Comparison of ENCODE assay signal across 8 cellular contexts in genomic region chr20:324177-325042, GRCh38. TPM values are rescaled to one million over a fixed set of nuclear protein-coding genes. Genes with fewer than 3 reads are reported as not detected.
DNase-seq lines count a peak whose midpoint lies in the region; ATAC-seq and TF ChIP-seq lines count a peak whose summit lies in the region.

No MANE protein-coding gene starts in this region.

- H3K36me3 ChIP-seq in vagina = no peaks in the 10 kb centered on the region

- peak; percentile 57 for ATAC-seq in GM18498 (IDR thresholded peaks at IDR 0.05; ENCODE audit: unreplicated experiment)
- ATAC-seq in HG02870 (IDR thresholded peaks at IDR 0.05; ENCODE audit: unreplicated experiment) = peak; percentile 37
- ATAC-seq in T-helper 17 cell = peak; percentile 69

- no peaks in the 10 kb centered on the region for H3K27me3 Mint-ChIP-seq in T-helper 17 cell

- peak overlapping the region; percentile 69 to 97 for H3K4me3 ChIP-seq in vagina

- TF ChIP-seq POLR2A in vagina (IDR thresholded peaks at IDR 0.05) = peak in 1 of 2 donors; percentile 54

- H3K27ac ChIP-seq in vagina = peak overlapping the region; percentile 96

- H3K27me3 ChIP-seq in vagina = no peaks in the 10 kb centered on the region

- peaks cover 46% of the 10 kb centered on the region for H3K4me1 ChIP-seq in vagina

- H3K36me3 Mint-ChIP-seq in T-helper 17 cell (ENCODE audit: low read depth) = no peaks in the 10 kb centered on the region

- DNase-seq in NCI-H146 treated with DMSO at 0.1 percent for 48 hours (lab: John Stamatoyannopoulos, UW; ENCODE audit: unreplicated experiment) (peak; percentile 88), T-helper 17 cell (peak; percentile 82 to 91 (median 84)), anterior cingulate cortex (lab: John Stamatoyannopoulos, UW) (peak; percentile 33 to 88 (median 77)), hepatic stellate cell (ENCODE audit: low spot score) (peak; percentile 91), renal cortical epithelial cell (ENCODE audit: low read depth) (peak; percentile 70), vagina (ENCODE audit: extremely low spot score in 2 of 2) (no peak)

- H3K9me3 ChIP-seq in T-helper 17 cell (ENCODE audit: control insufficient read depth, low read length, poor library complexity, severe bottlenecking) = no peaks in the 10 kb centered on the region
- H3K9me3 ChIP-seq in vagina = no peaks in the 10 kb centered on the region

- peaks cover 8% of the 10 kb centered on the region for H3K4me1 Mint-ChIP-seq in T-helper 17 cell

- intact Hi-C loops in vagina (cut with DNase I) = loop anchor here (10.0 kb wide), 1 partner anchor 50 kb away; no protein-coding TSS in a partner anchor

- H3K4me3 Mint-ChIP-seq in T-helper 17 cell = peak overlapping the region; percentile 91

- H3K27ac Mint-ChIP-seq in T-helper 17 cell = peak overlapping the region; percentile 43

- peak in 1 of 3 experiments; percentile 12 for TF ChIP-seq CTCF in vagina (IDR thresholded peaks at IDR 0.05)

RNA-seq across cellular contexts. Expression of gene SOX12, which starts 0.9 kb away (rescaled TPM):
- total RNA-seq in T-helper 17 cell (1 to 10 TPM; 5.2 to 8.3 TPM), renal cortical epithelial cell (2.6 and 12.7 TPM in 2 replicates), vagina (4.4 TPM)

RNA-seq across cellular contexts. Expression of gene NRSN2, which starts 22.5 kb away (rescaled TPM):
- total RNA-seq in T-helper 17 cell (under 1 TPM; 0.62 to 0.89 TPM), renal cortical epithelial cell (23.8 and 77.9 TPM in 2 replicates), vagina (21.6 TPM)

RNA-seq across cellular contexts. Expression of gene ZCCHC3, which starts 27.0 kb away (rescaled TPM):
- total RNA-seq in T-helper 17 cell (10 to 100 TPM; 15.6 to 18.9 TPM), renal cortical epithelial cell (6.6 and 14.4 TPM in 2 replicates), vagina (13.8 TPM)

RNA-seq across cellular contexts. Expression of gene C20orf96, which starts 33.9 kb away (rescaled TPM):
- total RNA-seq in T-helper 17 cell = 1 to 10 TPM; 2.4 to 2.7 TPM
- 1.9 and 8.5 TPM in 2 replicates for total RNA-seq in renal cortical epithelial cell
- 2.7 TPM for total RNA-seq in vagina

RNA-seq across cellular contexts. Expression of gene TRIB3, which starts 56.1 kb away (rescaled TPM):
- 1 to 10 TPM; 1.8 to 3.3 TPM for total RNA-seq in T-helper 17 cell
- total RNA-seq in renal cortical epithelial cell = 22.0 and 114 TPM in 2 replicates
- 15.7 TPM for total RNA-seq in vagina

Comparison
In these comparisons a context has a peak if more than half of its experiments do, and no peak if none do; other contexts are left out.
1. DNase-seq: peak in NCI-H146 treated with DMSO at 0.1 percent for 48 hours (single experiment), T-helper 17 cell (3 of 3), anterior cingulate cortex (58 of 58), hepatic stellate cell (single experiment) and renal cortical epithelial cell (single experiment); none in vagina (0 of 2).
2. RNA of gene NRSN2, which starts 22.5 kb away (total RNA-seq): 23.8 to 77.9 TPM in renal cortical epithelial cell and 21.6 TPM in vagina (single experiment); 0.62 to 0.89 TPM in T-helper 17 cell; every median in the first group is over 10 times any median in the second.
3. Peak in every context shown above with its lines, with median percentiles within 50 percentile points of each other: ATAC-seq.